Comparison of ENCODE assay signal across 16 cellular contexts in genomic region chr2:119230630-119231185, GRCh38. TPM values are rescaled to one million over a fixed set of nuclear protein-coding genes. Genes with fewer than 3 reads are reported as not detected.
DNase-seq lines count a peak whose midpoint lies in the region; ATAC-seq and TF ChIP-seq lines count a peak whose summit lies in the region.
"Had no signal": no experiment of that assay in that cellular context is flagged by ENCODE, and none has a peak within 500 bp of the region (broad histone marks: within the 10 kb centered on the region; RNA-seq: fewer than 3 reads in every experiment).

No MANE protein-coding gene starts in this region.

- peak in 1 of 2 donors; percentile 25 for ATAC-seq in gastrocnemius medialis
- no peak for ATAC-seq in T-cell (replicated peaks in 1 of 4)
- ATAC-seq in effector memory CD8-positive, alpha-beta T cell (replicated peaks): no peak
- no peak for ATAC-seq in foreskin keratinocyte
- ATAC-seq: sciatic nerve had no signal

- H3K36me3 Mint-ChIP-seq in endodermal cell (ENCODE audit: low read depth) (no peaks in the 10 kb centered on the region), T-cell (no peaks in the 10 kb centered on the region)
- H3K36me3 Mint-ChIP-seq in effector memory CD8-positive, alpha-beta T cell (ENCODE audit: insufficient read depth): no peaks in the 10 kb centered on the region

- H3K36me3 ChIP-seq in endodermal cell (ENCODE audit: control insufficient read depth, insufficient read depth, low read length) (no peaks in the 10 kb centered on the region), gastrocnemius medialis (no peaks in the 10 kb centered on the region), mammary epithelial cell (ENCODE audit: insufficient read depth, low read length) (no peaks in the 10 kb centered on the region)

- no peak overlapping the region for H3K27ac Mint-ChIP-seq in endodermal cell
- H3K27ac Mint-ChIP-seq in T-cell: no peak overlapping the region
- H3K27ac Mint-ChIP-seq in effector memory CD8-positive, alpha-beta T cell: no peak overlapping the region
- H3K27ac Mint-ChIP-seq: activated CD4-positive, alpha-beta T cell treated with anti-CD3 and anti-CD28 coated beads, Interleukin-2, amount 10 ng/mL, durations not matched to agents 24 days and 14 days; IgD-negative memory B cell had no signal

- peak overlapping the region; percentile 1 for H3K27ac ChIP-seq in endodermal cell (ENCODE audit: low read depth, low read length)
- peak overlapping the region; percentile 21 to 68 (median 44) for H3K27ac ChIP-seq in gastrocnemius medialis
- H3K27ac ChIP-seq in mammary epithelial cell (ENCODE audit: insufficient read depth, low read depth, low read length): no peak overlapping the region
- no peak overlapping the region for H3K27ac ChIP-seq in foreskin keratinocyte

- no peak overlapping the region for H2AFZ ChIP-seq in mammary epithelial cell (ENCODE audit: low read depth, low read length)

- CTCF ChIA-PET in T-cell (lab: Charles Lee): no interaction called here
- CTCF ChIA-PET in mammary epithelial cell (lab: Charles Lee; ENCODE audit: low non-redundant PET): no interaction called here

- H3K27me3 Mint-ChIP-seq in endodermal cell (ENCODE audit: insufficient read depth) (peaks cover 7% of the 10 kb centered on the region), T-cell (peaks cover 4 to 8% of the 10 kb centered on the region in 2 donors)
- peaks cover 18 to 36% of the 10 kb centered on the region in 2 donors for H3K27me3 Mint-ChIP-seq in effector memory CD8-positive, alpha-beta T cell

- H3K4me3 Mint-ChIP-seq in endodermal cell (no peak overlapping the region), T-cell (no peak overlapping the region)
- H3K4me3 Mint-ChIP-seq in effector memory CD8-positive, alpha-beta T cell: no peak overlapping the region
- H3K4me3 Mint-ChIP-seq: activated CD4-positive, alpha-beta T cell treated with anti-CD3 and anti-CD28 coated beads, Interleukin-2, amount 10 ng/mL, durations not matched to agents 24 days and 14 days had no signal

- in situ Hi-C loops in gastrocnemius medialis (cut with MboI; ENCODE audit: low sequenced_read_pairs in 4 of 4): no loop called here
- in situ Hi-C loops in mammary epithelial cell (cut with MboI; ENCODE audit: low sequenced_read_pairs in 2 of 2): no loop called here

- no peak overlapping the region for H3K9ac ChIP-seq in endodermal cell (ENCODE audit: extremely low read depth, low read length, poor library complexity, severe bottlenecking)
- no peak overlapping the region for H3K9ac ChIP-seq in mammary epithelial cell (ENCODE audit: insufficient read depth, low read length)

- H3K79me2 ChIP-seq in mammary epithelial cell (ENCODE audit: insufficient read depth, low read length): peaks cover 49% of the 10 kb centered on the region

- H3K27me3 ChIP-seq in endodermal cell (ENCODE audit: control insufficient read depth, insufficient read depth, low read length, poor library complexity, severe bottlenecking): no peaks in the 10 kb centered on the region
- no peaks in the 10 kb centered on the region for H3K27me3 ChIP-seq in gastrocnemius medialis
- H3K27me3 ChIP-seq in mammary epithelial cell (ENCODE audit: insufficient read depth, low read length): no peaks in the 10 kb centered on the region
- H3K27me3 ChIP-seq in foreskin keratinocyte: no peaks in the 10 kb centered on the region

- DNase-seq in ELR (ENCODE audit: low read depth) (peak; percentile 73), NCI-H2227 treated with DMSO at 0.1 percent for 48 hours (lab: John Stamatoyannopoulos, UW) (peak; percentile 34), endodermal cell (no peak), gastrocnemius medialis (peak in 1 of 2 donors; percentile 77), T-cell (no peak), mammary epithelial cell (no peak), foreskin keratinocyte (no peak)
- no peak for DNase-seq in effector memory CD8-positive, alpha-beta T cell
- DNase-seq: activated CD4-positive, alpha-beta T cell treated with anti-CD3 and anti-CD28 coated beads, Interleukin-2, amount 10 ng/mL, durations not matched to agents 24 days and 14 days; activated T-cell treated with anti-CD3 and anti-CD28 coated beads, Interleukin-2, amount 50 U/mL, for 48 hours; effector memory CD4-positive, alpha-beta T cell; NCI-H1930; T-helper 1 cell had no signal

- TF ChIP-seq POLR2A in gastrocnemius medialis (IDR thresholded peaks at IDR 0.05): no peak

- no peaks in the 10 kb centered on the region for H3K9me3 ChIP-seq in endodermal cell (ENCODE audit: control insufficient read depth, low read length)
- no peaks in the 10 kb centered on the region for H3K9me3 ChIP-seq in gastrocnemius medialis
- no peaks in the 10 kb centered on the region for H3K9me3 ChIP-seq in mammary epithelial cell (replicated peaks; ENCODE audit: insufficient read depth, low read length)

- H3K4me1 ChIP-seq in endodermal cell (ENCODE audit: control insufficient read depth, insufficient read depth, low read length) (peaks cover 3% of the 10 kb centered on the region), gastrocnemius medialis (peaks cover 57 to 62% of the 10 kb centered on the region in 2 donors), mammary epithelial cell (ENCODE audit: insufficient read depth, low read length) (peaks cover 43% of the 10 kb centered on the region), foreskin keratinocyte (peaks cover 23% of the 10 kb centered on the region)

- no peak overlapping the region for H3K4me2 ChIP-seq in mammary epithelial cell (ENCODE audit: insufficient read depth, low read depth, low read length)

- H3K4me1 Mint-ChIP-seq in endodermal cell (peaks cover 14% of the 10 kb centered on the region), T-cell (no peaks in the 10 kb centered on the region)
- no peaks in the 10 kb centered on the region for H3K4me1 Mint-ChIP-seq in effector memory CD8-positive, alpha-beta T cell (ENCODE audit: low read depth in 2 of 2)
- H3K4me1 Mint-ChIP-seq: activated CD4-positive, alpha-beta T cell treated with anti-CD3 and anti-CD28 coated beads, Interleukin-2, amount 10 ng/mL, durations not matched to agents 24 days and 14 days had no signal

- 74 to 87% methylated on average over 10 to 18 of the region's 18 CpGs for WGBS in endodermal cell (ENCODE audit: insufficient coverage in 1 of 2, insufficient read length in 1 of 2), 2 experiments
- WGBS in mammary epithelial cell (ENCODE audit: low coverage, missing lambda C conversion rate): 96% methylated on average over 18 of the region's 18 CpGs

- POLR2A ChIA-PET in T-cell (lab: Charles Lee): no interaction called here

- TF ChIP-seq CTCF in endodermal cell (conservative IDR thresholded peaks at IDR 0.05) (no peak), gastrocnemius medialis (IDR thresholded peaks at IDR 0.05 in 4 of 5, conservative IDR thresholded peaks at IDR 0.05 in 1 of 5) (peak in 1 of 5 experiments; percentile 35), mammary epithelial cell (conservative IDR thresholded peaks at IDR 0.05 in 1 of 2, IDR thresholded peaks at IDR 0.05 in 1 of 2; ENCODE audit: extremely low read depth in 1 of 2, insufficient read depth in 1 of 2, low read depth in 1 of 2, low read length in 2 of 2) (no peak), foreskin keratinocyte (conservative IDR thresholded peaks at IDR 0.05) (no peak)

- H4K20me1 ChIP-seq in mammary epithelial cell (ENCODE audit: insufficient read depth, low read length): no peaks in the 10 kb centered on the region

- H3K9me3 Mint-ChIP-seq in endodermal cell: no peaks in the 10 kb centered on the region
- H3K9me3 Mint-ChIP-seq in T-cell: no peaks in the 10 kb centered on the region
- no peaks in the 10 kb centered on the region for H3K9me3 Mint-ChIP-seq in effector memory CD8-positive, alpha-beta T cell
- H3K9me3 Mint-ChIP-seq: activated CD4-positive, alpha-beta T cell treated with anti-CD3 and anti-CD28 coated beads, Interleukin-2, amount 10 ng/mL, durations not matched to agents 24 days and 14 days; IgD-negative memory B cell had no signal

- dilution Hi-C loops in mammary epithelial cell (cut with HindIII; ENCODE audit: low sequenced_read_pairs): no loop called here

- H3K4me3 ChIP-seq in endodermal cell (ENCODE audit: low read length) (no peak overlapping the region), gastrocnemius medialis (no peak overlapping the region), mammary epithelial cell (replicated peaks in 1 of 3; ENCODE audit: insufficient read depth in 1 of 3, low read depth in 2 of 3, low read length in 3 of 3) (no peak overlapping the region)

- intact Hi-C loops in gastrocnemius medialis (cut with DNase I; ENCODE audit: low total_unique reads): loop anchor here (5.0 to 10.0 kb wide), 2 partner anchors 137 to 254 kb away; partner anchors contain the start of genes C2orf76 and DBI
- intact Hi-C loops in mammary epithelial cell (cut with micrococcal nuclease): no loop called here

- BruUV-seq in mammary epithelial cell (replicated peaks; lab: Mats Ljungman, UMichigan): no TSS peak

RNA-seq across cellular contexts. Expression of gene STEAP3, which starts 7.1 kb away (rescaled TPM):
- total RNA-seq in endodermal cell (1 to 10 TPM; 4.4 to 7.9 TPM), gastrocnemius medialis (10 to 100 TPM; 10.1 to 21.7 (median 10.6) TPM), T-cell (under 1 TPM; 0.20 to 0.46 (median 0.23) TPM), mammary epithelial cell (10 to 100 TPM; 28.8 to 35.2 TPM), foreskin keratinocyte (23.7 and 30.8 TPM in 2 replicates)
- polyA plus RNA-seq in endodermal cell (2013, experiment 1 of 2): 3.2 TPM
- polyA plus RNA-seq in endodermal cell (2013, experiment 2 of 2): 4.2 TPM
- polyA plus RNA-seq in mammary epithelial cell (42.2 TPM), foreskin keratinocyte (16.5 and 21.0 TPM in 2 replicates)
- polyA minus RNA-seq in mammary epithelial cell: 39.5 TPM
- polyA plus RNA-seq: neural cell had no signal

Comparison
In these comparisons a context has a peak if more than half of its experiments do, and no peak if none do; other contexts are left out.
1. DNase-seq: peak in ELR (single experiment) and NCI-H2227 treated with DMSO at 0.1 percent for 48 hours (single experiment); none in endodermal cell (single experiment), T-cell (0 of 34), effector memory CD8-positive, alpha-beta T cell (0 of 3), mammary epithelial cell (single experiment) and foreskin keratinocyte (0 of 2).
2. H3K27ac ChIP-seq: peak in endodermal cell (single experiment) and gastrocnemius medialis (4 of 4); none in mammary epithelial cell (single experiment) and foreskin keratinocyte (single experiment).